17 cellular contexts compared by ENCODE assay signal in genomic region chr10:53003094-53003493, GRCh38.
DNase-seq lines count a peak whose midpoint lies in the region; ATAC-seq and TF ChIP-seq lines count a peak whose summit lies in the region.
"Had no signal": no experiment of that assay in that cellular context is flagged by ENCODE, and none has a peak within 500 bp of the region (broad histone marks: within the 10 kb centered on the region; RNA-seq: fewer than 3 reads in every experiment).

No MANE protein-coding gene starts in this region.

- H3K9me3 Mint-ChIP-seq in dendritic cell treated with granulocyte-macrophage colony-stimulating factor and Interleukin-4, amounts not matched to agents 40 ng/mL and 50 ng/mL, for 4 days, result peaks cover under 1% of the 10 kb centered on the region

- H3K4me1 Mint-ChIP-seq in dendritic cell treated with granulocyte-macrophage colony-stimulating factor and Interleukin-4, amounts not matched to agents 40 ng/mL and 50 ng/mL, for 4 days (ENCODE audit: low read depth), result peaks cover 28% of the 10 kb centered on the region

- H3K27ac Mint-ChIP-seq in dendritic cell treated with granulocyte-macrophage colony-stimulating factor and Interleukin-4, amounts not matched to agents 40 ng/mL and 50 ng/mL, for 4 days, result peak overlapping the region; percentile 47
- H3K27ac Mint-ChIP-seq: activated naive CD8-positive, alpha-beta T cell; activated T-cell treated with anti-CD3 and anti-CD28 coated beads, Interleukin-2, amount 50 U/mL, for 72 hours had no signal

- peak; percentile 72 for ATAC-seq in GM18505 (IDR thresholded peaks at IDR 0.05; ENCODE audit: unreplicated experiment)
- ATAC-seq in GM21529 (IDR thresholded peaks at IDR 0.05; ENCODE audit: unreplicated experiment), result peak; percentile 66
- peak; percentile 49 for ATAC-seq in HG03103 (IDR thresholded peaks at IDR 0.05; ENCODE audit: low read depth, unreplicated experiment)
- ATAC-seq in HG03439 (IDR thresholded peaks at IDR 0.05; ENCODE audit: unreplicated experiment), result no peak
- ATAC-seq: activated T-cell treated with anti-CD3 and anti-CD28 coated beads, Interleukin-2, amount 50 U/mL, for 72 hours; left ventricle myocardium superior had no signal

- no peaks in the 10 kb centered on the region for H3K36me3 Mint-ChIP-seq in dendritic cell treated with granulocyte-macrophage colony-stimulating factor and Interleukin-4, amounts not matched to agents 40 ng/mL and 50 ng/mL, for 4 days (ENCODE audit: low read depth)
- H3K36me3 Mint-ChIP-seq: activated naive CD8-positive, alpha-beta T cell had no signal

- H3K27me3 Mint-ChIP-seq in dendritic cell treated with granulocyte-macrophage colony-stimulating factor and Interleukin-4, amounts not matched to agents 40 ng/mL and 50 ng/mL, for 4 days, result peaks cover 2% of the 10 kb centered on the region
- H3K27me3 Mint-ChIP-seq: activated naive CD8-positive, alpha-beta T cell had no signal

- DNase-seq in foreskin fibroblast (no peak), NCI-H526 (lab: John Stamatoyannopoulos, UW) (no peak), DMS153 (lab: John Stamatoyannopoulos, UW) (no peak)
- DNase-seq: activated CD4-positive, alpha-beta T cell treated with anti-CD3 and anti-CD28 coated beads for 1 hour; activated T-cell treated with anti-CD3 and anti-CD28 coated beads, Interleukin-2, amount 50 U/mL, for 72 hours; DMS 273 treated with DMSO at 0.1 percent for 48 hours; HCEC 1CT; left ventricle myocardium superior; spleen; stimulated activated CD8-positive, alpha-beta memory T cell treated with anti-CD3 and anti-CD28 coated beads, Interleukin-4, amount 100 ng/mL, for 48 hours had no signal

- TF ChIP-seq CTCF in foreskin fibroblast (IDR thresholded peaks at IDR 0.05; ENCODE audit: low read depth, low read length), result no peak

- H3K4me3 ChIP-seq in foreskin fibroblast (ENCODE audit: low read depth in 1 of 2, low read length in 2 of 2), result no peak overlapping the region
- H3K4me3 ChIP-seq: SK-N-MC, spleen had no signal

- intact Hi-C loops in dendritic cell treated with granulocyte-macrophage colony-stimulating factor and Interleukin-4, amounts not matched to agents 40 ng/mL and 50 ng/mL, for 4 days (cut with micrococcal nuclease), result loop anchor here (10.0 kb wide), 1 partner anchor 122 kb away; no protein-coding TSS in a partner anchor

- H3K4me3 Mint-ChIP-seq in dendritic cell treated with granulocyte-macrophage colony-stimulating factor and Interleukin-4, amounts not matched to agents 40 ng/mL and 50 ng/mL, for 4 days, result no peak overlapping the region
- H3K4me3 Mint-ChIP-seq: activated naive CD8-positive, alpha-beta T cell; activated T-cell treated with anti-CD3 and anti-CD28 coated beads, Interleukin-2, amount 50 U/mL, for 72 hours had no signal

- TF ChIP-seq POLR2A in GM18505 (IDR thresholded peaks at IDR 0.05; ENCODE audit: borderline replicate concordance, extremely low read depth, insufficient read depth, insufficient read length), result no peak
